In genomic region chr15:76843269-76843668, GRCh38 we compare ENCODE assay signal across 23 cellular contexts.
"Had no signal": no experiment of that assay in that cellular context is flagged by ENCODE, and none has a peak within 500 bp of the region (broad histone marks: within the 10 kb centered on the region; RNA-seq: fewer than 3 reads in every experiment).

No MANE protein-coding gene starts in this region.

- H3K9me3 ChIP-seq: MG63, Peyer's patch, SJCRH30 had no signal

- ATAC-seq: HepG2, Right ventricle myocardium inferior had no signal

- H2AFZ ChIP-seq: PC-9 had no signal

- H3K36me3 ChIP-seq: MG63, Peyer's patch, SJCRH30 had no signal

- H3K4me1 ChIP-seq: SJCRH30 had no signal

- H3K4me2 ChIP-seq: PC-9 had no signal

- H3K27me3 ChIP-seq: MG63, Peyer's patch, SJCRH30 had no signal

- DNase-seq: IMR-90; Karpas-422; KG1; MG63; NCI-H1092 treated with DMSO at 0.1 percent for 48 hours; NCI-H1436; NCI-H187; NCI-H2029; NCI-H2081 treated with DMSO at 0.1 percent for 48 hours; NCI-H2171; NCI-H226; NCI-H446; NCI-H510A; NCI-H524 treated with DMSO at 0.1 percent for 48 hours; NCI-H774; NK-92 treated with Interleukin-12 subunit alpha and Interleukin-12 subunit beta, amount 100 ng/mL, for 24 hours; OCI-M1; PC-9; Peyer's patch; SHP77 treated with DMSO at 0.1 percent for 48 hours; SJCRH30 had no signal

- FAIRE-seq: HepG2 had no signal

- H3K27ac ChIP-seq: PC-9, Peyer's patch, SJCRH30 had no signal

- H3K4me3 ChIP-seq: MG63, PC-9, Peyer's patch, SJCRH30 had no signal
